In genomic region chr13:37295046-37295445, GRCh38 we compare ENCODE assay signal across 20 cellular contexts.
DNase-seq lines count a peak whose midpoint lies in the region; ATAC-seq and TF ChIP-seq lines count a peak whose summit lies in the region.
"Had no signal": no experiment of that assay in that cellular context is flagged by ENCODE, and none has a peak within 500 bp of the region (broad histone marks: within the 10 kb centered on the region; RNA-seq: fewer than 3 reads in every experiment).

No MANE protein-coding gene starts in this region.

- H3K4me3 Mint-ChIP-seq in MCF 10A (ENCODE audit: unreplicated experiment) = peak overlapping the region; percentile 43
- H3K4me3 Mint-ChIP-seq: activated CD4-positive, alpha-beta T cell treated with anti-CD3 and anti-CD28 coated beads, Interleukin-2, amount 10 ng/mL, durations not matched to agents 24 days and 14 days; central memory CD8-positive, alpha-beta T cell; effector memory CD8-positive, alpha-beta T cell; HFFc6; neural crest cell; stimulated activated naive CD8-positive, alpha-beta T cell treated with anti-CD3 and anti-CD28 coated beads, Interleukin-15, Interleukin-2, amounts not matched to agents 100 ng/mL and 50 ng/mL, for 24 hours had no signal

- H3K4me1 ChIP-seq in breast epithelium = no peaks in the 10 kb centered on the region
- H3K4me1 ChIP-seq in A673 (ENCODE audit: insufficient read depth, low read length, poor library complexity, severe bottlenecking) = no peaks in the 10 kb centered on the region
- H3K4me1 ChIP-seq: BE2C had no signal

- TF ChIP-seq CTCF in MCF 10A (IDR thresholded peaks at IDR 0.05; ENCODE audit: unreplicated experiment) = no peak
- no peak for TF ChIP-seq CTCF in breast epithelium (IDR thresholded peaks at IDR 0.05)
- TF ChIP-seq CTCF in A673 (conservative IDR thresholded peaks at IDR 0.05; ENCODE audit: low read depth, low read length) = no peak

- H3K36me3 ChIP-seq in breast epithelium (no peaks in the 10 kb centered on the region), A673 (ENCODE audit: insufficient read depth, low read length, poor library complexity, severe bottlenecking) (no peaks in the 10 kb centered on the region)
- H3K36me3 ChIP-seq: BE2C had no signal

- CTCF ChIA-PET in MCF 10A (lab: Yijun Ruan, JAX) (no interaction called here), A673 (lab: Charles Lee) (no interaction called here)

- no peaks in the 10 kb centered on the region for H3K27me3 Mint-ChIP-seq in MCF 10A (ENCODE audit: insufficient read depth, unreplicated experiment)
- H3K27me3 Mint-ChIP-seq: activated CD4-positive, alpha-beta T cell treated with anti-CD3 and anti-CD28 coated beads, Interleukin-2, amount 10 ng/mL, durations not matched to agents 24 days and 14 days; central memory CD8-positive, alpha-beta T cell; effector memory CD8-positive, alpha-beta T cell; stimulated activated naive CD8-positive, alpha-beta T cell treated with anti-CD3 and anti-CD28 coated beads, Interleukin-15, Interleukin-2, amounts not matched to agents 100 ng/mL and 50 ng/mL, for 24 hours had no signal

- H3K36me3 Mint-ChIP-seq in MCF 10A (ENCODE audit: insufficient read depth, unreplicated experiment) = no peaks in the 10 kb centered on the region

- H3K4me3 ChIP-seq in breast epithelium = no peak overlapping the region
- no peak overlapping the region for H3K4me3 ChIP-seq in A673 (ENCODE audit: low read depth, low read length, poor library complexity, severe bottlenecking)

- TF ChIP-seq POLR2A in breast epithelium (IDR thresholded peaks at IDR 0.05) = no peak

- H3K27me3 ChIP-seq in breast epithelium (no peaks in the 10 kb centered on the region), A673 (replicated peaks; ENCODE audit: insufficient read depth, low read depth, low read length, poor library complexity) (peaks cover 7% of the 10 kb centered on the region)

- intact Hi-C loops in MCF 10A (cut with micrococcal nuclease) (no loop called here), breast epithelium (cut with DNase I; ENCODE audit: low total_unique reads) (no loop called here), left cardiac atrium (cut with DNase I) (no loop called here), posterior vena cava (cut with DNase I) (no loop called here), A673 (cut with micrococcal nuclease; ENCODE audit: unreplicated experiment) (no loop called here)

- DNase-seq in MCF 10A (ENCODE audit: unreplicated experiment) (peak; percentile 65), breast epithelium (ENCODE audit: low spot score in 2 of 2) (no peak), left cardiac atrium (peak; percentile 81), posterior vena cava (ENCODE audit: low spot score) (peak; percentile 85), occipital lobe (lab: John Stamatoyannopoulos, UW) (no peak), A673 (ENCODE audit: low spot score) (no peak), COLO668 (lab: John Stamatoyannopoulos, UW; ENCODE audit: unreplicated experiment) (no peak)
- DNase-seq in activated CD4-positive, CD25-positive, alpha-beta regulatory T cell treated with anti-CD3 and anti-CD28 coated beads, Interleukin-2, amount 50 U/mL, for 72 hours = no peak
- DNase-seq: 8988T; activated CD4-positive, alpha-beta T cell treated with anti-CD3 and anti-CD28 coated beads, Interleukin-2, amount 10 ng/mL, durations not matched to agents 24 days and 14 days; BE2C; effector memory CD8-positive, alpha-beta T cell; HFFc6; islet precursor cell; MV-4-11; NCI-H187; NCI-H226 had no signal

- H3K9me3 Mint-ChIP-seq in MCF 10A (ENCODE audit: unreplicated experiment) = no peaks in the 10 kb centered on the region
- H3K9me3 Mint-ChIP-seq: HFFc6 had no signal

- BruUV-seq in MCF 10A (replicated peaks; lab: Mats Ljungman, UMichigan) (no TSS peak), A673 (replicated peaks; lab: Mats Ljungman, UMichigan) (no TSS peak)

- H3K4me1 Mint-ChIP-seq in MCF 10A (ENCODE audit: insufficient read depth, unreplicated experiment) = peaks cover 6% of the 10 kb centered on the region
- H3K4me1 Mint-ChIP-seq: activated CD4-positive, alpha-beta T cell treated with anti-CD3 and anti-CD28 coated beads, Interleukin-2, amount 10 ng/mL, durations not matched to agents 24 days and 14 days; central memory CD8-positive, alpha-beta T cell; neural crest cell had no signal

- POLR2A ChIA-PET in MCF 10A (lab: Yijun Ruan, JAX) = interaction anchor here (1.2 kb wide), 1 partner anchor 16 kb away, joined by 3 read pairs; no protein-coding TSS in a partner anchor
- POLR2A ChIA-PET in A673 (lab: Charles Lee; ENCODE audit: low non-redundant PET) = no interaction called here

- peak; percentile 86 to 98 for ATAC-seq in left cardiac atrium
- ATAC-seq: effector memory CD8-positive, alpha-beta T cell had no signal

- no peak overlapping the region for H3K27ac ChIP-seq in breast epithelium
- no peak overlapping the region for H3K27ac ChIP-seq in A673 (ENCODE audit: low read depth, low read length, poor library complexity, severe bottlenecking)

- H3K9me3 ChIP-seq in breast epithelium (no peaks in the 10 kb centered on the region), A673 (ENCODE audit: low read depth, low read length, poor library complexity, severe bottlenecking) (no peaks in the 10 kb centered on the region)
- H3K9me3 ChIP-seq: BE2C had no signal

- no peak overlapping the region for H3K27ac Mint-ChIP-seq in MCF 10A (ENCODE audit: low read depth, unreplicated experiment)
- H3K27ac Mint-ChIP-seq: activated CD4-positive, alpha-beta T cell treated with anti-CD3 and anti-CD28 coated beads, Interleukin-2, amount 10 ng/mL, durations not matched to agents 24 days and 14 days; effector memory CD8-positive, alpha-beta T cell; HFFc6; stimulated activated naive CD8-positive, alpha-beta T cell treated with anti-CD3 and anti-CD28 coated beads, Interleukin-15, Interleukin-2, amounts not matched to agents 100 ng/mL and 50 ng/mL, for 24 hours had no signal

Comparison
In these comparisons a context has a peak if more than half of its experiments do, and no peak if none do; other contexts are left out.
1. DNase-seq: peak in MCF 10A (single experiment), left cardiac atrium (single experiment) and posterior vena cava (single experiment); none in breast epithelium (0 of 2), occipital lobe (single experiment), activated CD4-positive, CD25-positive, alpha-beta regulatory T cell treated with anti-CD3 and anti-CD28 coated beads, Interleukin-2, amount 50 U/mL, for 72 hours (single experiment), A673 (single experiment) and COLO668 (single experiment).